Comparison of ENCODE assay signal across 10 cellular contexts in genomic region chr20:62899633-62900051, GRCh38. TPM values are rescaled to one million over a fixed set of nuclear protein-coding genes. Genes with fewer than 3 reads are reported as not detected.
DNase-seq lines count a peak whose midpoint lies in the region; ATAC-seq and TF ChIP-seq lines count a peak whose summit lies in the region.
"Had no signal": no experiment of that assay in that cellular context is flagged by ENCODE, and none has a peak within 500 bp of the region (broad histone marks: within the 10 kb centered on the region; RNA-seq: fewer than 3 reads in every experiment).

No MANE protein-coding gene starts in this region.

- DNase-seq in activated T-cell treated with anti-CD3 and anti-CD28 coated beads, Interleukin-2, amount 50 U/mL, for 24 hours: no peak
- DNase-seq in activated T-cell treated with anti-CD3 and anti-CD28 coated beads for 4 hours (no peak), activated B cell treated with CpG ODN at 0.5 μM for 24 hours (no peak), left colon (peak in 1 of 2 donors; percentile 50), type B pancreatic cell (ENCODE audit: extremely low spot score, unreplicated experiment) (no peak), activated gamma-delta T cell treated with Interleukin-2 at 50 U/mL for 16 hours (no peak), NCI-H1105 treated with DMSO at 0.1 percent for 48 hours (lab: John Stamatoyannopoulos, UW) (no peak)
- no peak for DNase-seq in activated T-cell treated with anti-CD3 and anti-CD28 coated beads, Interleukin-2, amount 50 U/mL, for 1 hour
- DNase-seq: NCI-H2081 treated with DMSO at 0.1 percent for 48 hours had no signal

- TF ChIP-seq CTCF in activated B cell treated with CpG ODN at 0.5 μM for 24 hours (IDR thresholded peaks at IDR 0.05): no peak
- no peak for TF ChIP-seq CTCF in type B pancreatic cell (conservative IDR thresholded peaks at IDR 0.05)

- peaks cover 76% of the 10 kb centered on the region for H3K36me3 Mint-ChIP-seq in activated T-cell treated with anti-CD3 and anti-CD28 coated beads, Interleukin-2, amount 50 U/mL, for 24 hours (ENCODE audit: low read depth)
- H3K36me3 Mint-ChIP-seq in activated B cell treated with CpG ODN at 0.5 μM for 24 hours (ENCODE audit: low read depth) (peaks cover 53% of the 10 kb centered on the region), type B pancreatic cell (peaks cover 15% of the 10 kb centered on the region)

- H3K4me1 Mint-ChIP-seq in activated T-cell treated with anti-CD3 and anti-CD28 coated beads, Interleukin-2, amount 50 U/mL, for 24 hours (ENCODE audit: low read depth): peaks cover 52% of the 10 kb centered on the region
- H3K4me1 Mint-ChIP-seq in activated B cell treated with CpG ODN at 0.5 μM for 24 hours: peaks cover 25% of the 10 kb centered on the region
- H3K4me1 Mint-ChIP-seq in type B pancreatic cell (ENCODE audit: unreplicated experiment): peaks cover 38% of the 10 kb centered on the region

- CTCF ChIA-PET in activated B cell treated with CpG ODN at 0.5 μM for 24 hours (lab: Charles Lee): interaction anchor here (1.0 to 3.8 kb wide), 5 partner anchors 9 to 73 kb away, joined by 3 to 26 read pairs (median 4); no protein-coding TSS in a partner anchor

- ATAC-seq in activated B cell treated with CpG ODN at 0.5 μM for 24 hours (ENCODE audit: low read depth) (no peak), left colon (peak; percentile 50)

- intact Hi-C loops in activated B cell treated with CpG ODN at 0.5 μM for 24 hours (cut with micrococcal nuclease): loop anchor here (1.0 kb wide), 5 partner anchors 22 to 110 kb away; partner anchors contain the start of gene DIDO1
- intact Hi-C loops in left colon (cut with DNase I, micrococcal nuclease): loop anchor here (2.0 to 10.0 kb wide), 2 partner anchors 27 to 105 kb away; partner anchors contain the start of gene BHLHE23 (in 1 of the 2)

- POLR2A ChIA-PET in activated B cell treated with CpG ODN at 0.5 μM for 24 hours (lab: Charles Lee): interaction anchor here (1.2 to 1.4 kb wide), 2 partner anchors 49 to 80 kb away, joined by 3 read pairs; no protein-coding TSS in a partner anchor

- peak overlapping the region; percentile 80 for H3K27ac Mint-ChIP-seq in activated T-cell treated with anti-CD3 and anti-CD28 coated beads, Interleukin-2, amount 50 U/mL, for 24 hours
- peak overlapping the region; percentile 18 for H3K27ac Mint-ChIP-seq in activated B cell treated with CpG ODN at 0.5 μM for 24 hours
- peak overlapping the region; percentile 99 for H3K27ac Mint-ChIP-seq in type B pancreatic cell

- H3K9me3 Mint-ChIP-seq in activated T-cell treated with anti-CD3 and anti-CD28 coated beads, Interleukin-2, amount 50 U/mL, for 24 hours: no peaks in the 10 kb centered on the region
- H3K9me3 Mint-ChIP-seq in activated B cell treated with CpG ODN at 0.5 μM for 24 hours: no peaks in the 10 kb centered on the region
- no peaks in the 10 kb centered on the region for H3K9me3 Mint-ChIP-seq in type B pancreatic cell

- no peaks in the 10 kb centered on the region for H3K27me3 Mint-ChIP-seq in activated T-cell treated with anti-CD3 and anti-CD28 coated beads, Interleukin-2, amount 50 U/mL, for 24 hours
- H3K27me3 Mint-ChIP-seq in activated B cell treated with CpG ODN at 0.5 μM for 24 hours (no peaks in the 10 kb centered on the region), type B pancreatic cell (no peaks in the 10 kb centered on the region)

- no peak overlapping the region for H3K4me3 Mint-ChIP-seq in activated T-cell treated with anti-CD3 and anti-CD28 coated beads, Interleukin-2, amount 50 U/mL, for 24 hours
- H3K4me3 Mint-ChIP-seq in activated B cell treated with CpG ODN at 0.5 μM for 24 hours: no peak overlapping the region
- H3K4me3 Mint-ChIP-seq in type B pancreatic cell: no peak overlapping the region

RNA-seq across cellular contexts. Expression of gene DIDO1, which starts 26.7 kb away (rescaled TPM):
- total RNA-seq in activated B cell treated with CpG ODN at 0.5 μM for 24 hours: 79.2 and 89.1 TPM in 2 replicates
- total RNA-seq in left colon: 10 to 100 TPM; 50.5 to 55.3 TPM
- total RNA-seq in type B pancreatic cell (ENCODE audit: low replicate concordance): 49.7 and 58.1 TPM in 2 replicates

RNA-seq across cellular contexts. Expression of gene TCFL5, which starts 38.0 kb away (rescaled TPM):
- total RNA-seq in activated B cell treated with CpG ODN at 0.5 μM for 24 hours (54.5 and 55.6 TPM in 2 replicates), left colon (1 to 10 TPM; 5.9 to 6.5 TPM), type B pancreatic cell (ENCODE audit: low replicate concordance) (6.1 and 11.8 TPM in 2 replicates)

RNA-seq across cellular contexts. Expression of gene GID8, which starts 38.3 kb away (rescaled TPM):
- 40.9 and 43.1 TPM in 2 replicates for total RNA-seq in activated B cell treated with CpG ODN at 0.5 μM for 24 hours
- total RNA-seq in left colon: 10 to 100 TPM; 30.7 to 37.7 TPM
- 55.8 and 68.7 TPM in 2 replicates for total RNA-seq in type B pancreatic cell (ENCODE audit: low replicate concordance)

RNA-seq across cellular contexts. Expression of gene SLC17A9, which starts 52.9 kb away (rescaled TPM):
- 45.0 and 47.6 TPM in 2 replicates for total RNA-seq in activated B cell treated with CpG ODN at 0.5 μM for 24 hours
- total RNA-seq in left colon: 10 to 100 TPM; 17.7 to 28.1 TPM
- total RNA-seq in type B pancreatic cell (ENCODE audit: low replicate concordance): 3.9 and 5.6 TPM in 2 replicates
- total RNA-seq: skeletal muscle tissue had no signal

Comparison
In these comparisons a context has a peak if more than half of its experiments do, and no peak if none do; other contexts are left out.
1. H3K27ac Mint-ChIP-seq: peak in every context shown above with its lines; median percentile 99 in type B pancreatic cell; 80 in activated T-cell treated with anti-CD3 and anti-CD28 coated beads, Interleukin-2, amount 50 U/mL, for 24 hours; 18 in activated B cell treated with CpG ODN at 0.5 μM for 24 hours.